20 cellular contexts compared by ENCODE assay signal in the genomic region with DNA sequence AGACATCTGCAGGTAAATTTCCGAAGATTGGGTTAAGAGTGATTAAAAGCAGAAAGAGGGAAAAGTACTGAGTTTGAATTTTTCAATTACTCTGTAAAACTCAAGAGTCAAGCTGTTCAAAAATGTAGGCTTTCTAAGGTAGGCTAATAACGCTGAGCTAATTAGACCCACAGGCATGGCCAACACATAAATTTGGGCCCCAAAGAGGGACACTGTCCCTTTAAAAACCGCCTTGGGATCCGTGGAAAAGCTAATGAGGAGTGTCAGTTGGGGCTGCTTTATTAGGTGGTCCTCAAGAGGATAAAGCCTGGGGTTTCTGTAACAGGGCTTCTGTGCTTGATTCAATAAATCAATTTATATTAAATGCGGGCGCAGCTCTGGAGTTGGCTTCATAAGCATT.
"Had no signal": no experiment of that assay in that cellular context is flagged by ENCODE, and none has a peak within 500 bp of the region (broad histone marks: within the 10 kb centered on the region; RNA-seq: fewer than 3 reads in every experiment).

No MANE protein-coding gene starts in this region.

- H3K4me1 Mint-ChIP-seq: activated CD4-positive, alpha-beta memory T cell treated with anti-CD3 and anti-CD28 coated beads, Interleukin-2, amount 10 ng/mL, durations not matched to agents 7 days and 5 days; activated CD4-positive, alpha-beta T cell treated with anti-CD3 and anti-CD28 coated beads for 36 hours; T-helper 17 cell had no signal

- H3K36me3 ChIP-seq: WERI-Rb-1 had no signal

- H3K36me3 Mint-ChIP-seq: activated naive CD4-positive, alpha-beta T cell treated with anti-CD3 and anti-CD28 coated beads, Interleukin-2, amount 50 U/mL, for 72 hours had no signal

- H2AFZ ChIP-seq: parathyroid adenoma had no signal

- H3K27ac Mint-ChIP-seq: activated CD4-positive, alpha-beta memory T cell treated with anti-CD3 and anti-CD28 coated beads, Interleukin-2, amount 10 ng/mL, durations not matched to agents 7 days and 5 days; activated CD4-positive, alpha-beta T cell treated with anti-CD3 and anti-CD28 coated beads for 36 hours; activated naive CD4-positive, alpha-beta T cell treated with anti-CD3 and anti-CD28 coated beads, Interleukin-2, amount 50 U/mL, for 72 hours; T-helper 17 cell had no signal

- ATAC-seq: activated CD4-positive, alpha-beta T cell treated with anti-CD3 and anti-CD28 coated beads for 36 hours; activated naive CD4-positive, alpha-beta T cell treated with anti-CD3 and anti-CD28 coated beads, Interleukin-2, amount 50 U/mL, for 72 hours; T-helper 17 cell had no signal

- H3K9me3 Mint-ChIP-seq: activated CD4-positive, alpha-beta memory T cell treated with anti-CD3 and anti-CD28 coated beads, Interleukin-2, amount 10 ng/mL, durations not matched to agents 7 days and 5 days; activated naive CD4-positive, alpha-beta T cell treated with anti-CD3 and anti-CD28 coated beads, Interleukin-2, amount 50 U/mL, for 72 hours had no signal

- H3K27ac ChIP-seq: neutrophil, parathyroid adenoma, WERI-Rb-1 had no signal

- DNase-seq: activated CD4-positive, alpha-beta memory T cell treated with anti-CD3 and anti-CD28 coated beads, Interleukin-2, amount 10 ng/mL, durations not matched to agents 7 days and 5 days; activated CD4-positive, alpha-beta T cell treated with anti-CD3 and anti-CD28 coated beads for 36 hours; activated CD8-positive, alpha-beta memory T cell treated with anti-CD3 and anti-CD28 coated beads, Interleukin-2, amount 50 U/mL, for 4 hours; activated effector memory CD4-positive, alpha-beta T cell treated with anti-CD3 and anti-CD28 coated beads, Interleukin-2, amount 50 U/mL, for 16 hours; activated T-cell treated with anti-CD3 and anti-CD28 coated beads, Interleukin-2, amount 50 U/mL, for 48 hours; amniotic stem cell; central memory CD4-positive, alpha-beta T cell; cortex of kidney; effector CD8-positive, alpha-beta T cell; foreskin fibroblast; hypothalamus; stimulated activated CD4-positive, alpha-beta T cell treated with anti-CD3 and anti-CD28 coated beads, Interleukin-15, amount 100 ng/mL, for 24 hours; stimulated activated CD4-positive, alpha-beta T cell treated with anti-CD3 and anti-CD28 coated beads, Interleukin-4, amount 100 ng/mL, for 1 hour; stimulated activated naive CD4-positive, alpha-beta T cell; T-helper 17 cell; trophoblast cell; WERI-Rb-1 had no signal

- H3K4me3 Mint-ChIP-seq: activated CD4-positive, alpha-beta memory T cell treated with anti-CD3 and anti-CD28 coated beads, Interleukin-2, amount 10 ng/mL, durations not matched to agents 7 days and 5 days; activated CD4-positive, alpha-beta T cell treated with anti-CD3 and anti-CD28 coated beads for 36 hours; T-helper 17 cell had no signal

- H3K9me3 ChIP-seq: neutrophil had no signal

- H3K27me3 Mint-ChIP-seq: activated CD4-positive, alpha-beta T cell treated with anti-CD3 and anti-CD28 coated beads for 36 hours had no signal

- H3K27me3 ChIP-seq: neutrophil had no signal

- H3K9ac ChIP-seq: parathyroid adenoma had no signal
